In the genomic region with DNA sequence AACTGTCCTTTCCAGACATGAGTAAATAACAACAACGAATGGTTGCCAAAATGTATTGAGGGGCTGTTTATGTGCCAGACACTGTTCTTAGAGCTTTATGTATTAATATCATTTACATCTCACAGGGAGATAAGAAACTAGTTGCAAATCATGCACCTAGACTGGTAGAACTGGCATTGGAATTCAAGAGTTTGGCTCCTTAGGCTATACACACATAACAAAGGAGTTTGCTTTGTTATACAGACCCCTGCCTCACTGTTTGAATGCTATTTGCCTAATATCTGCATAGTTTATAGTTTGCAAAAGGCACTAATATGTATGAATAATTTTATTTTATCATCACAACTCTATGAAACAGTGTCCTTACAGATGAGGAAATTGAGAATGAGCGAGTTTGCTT, we compare ENCODE assay signal across 1 cellular context.
TF ChIP-seq lines count a peak whose summit lies in the region.

No MANE protein-coding gene starts in this region.

TF ChIP-seq in WTC11, 78 proteins besides CTCF, POLR2A, EP300 and RAD21 (continued from another document):
- TF ChIP-seq, protein P1, sequence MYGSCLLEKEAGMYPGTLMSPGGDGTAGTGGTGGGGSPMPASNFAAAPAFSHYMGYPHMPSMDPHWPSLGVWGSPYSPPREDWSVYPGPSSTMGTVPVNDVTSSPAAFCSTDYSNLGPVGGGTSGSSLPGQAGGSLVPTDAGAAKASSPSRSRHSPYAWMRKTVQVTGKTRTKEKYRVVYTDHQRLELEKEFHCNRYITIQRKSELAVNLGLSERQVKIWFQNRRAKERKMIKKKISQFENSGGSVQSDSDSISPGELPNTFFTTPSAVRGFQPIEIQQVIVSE (CRISPR knock-in tag; IDR thresholded peaks at IDR 0.05; ENCODE audit: borderline replicate concordance) = no peak
- TF ChIP-seq ELF4 (CRISPR knock-in tag; IDR thresholded peaks at IDR 0.05; ENCODE audit: low read depth) (no peak), NFATC4 (CRISPR knock-in tag; IDR thresholded peaks at IDR 0.05) (no peak), ZNF423 (CRISPR knock-in tag; IDR thresholded peaks at IDR 0.05) (no peak)
